In the genomic region with DNA sequence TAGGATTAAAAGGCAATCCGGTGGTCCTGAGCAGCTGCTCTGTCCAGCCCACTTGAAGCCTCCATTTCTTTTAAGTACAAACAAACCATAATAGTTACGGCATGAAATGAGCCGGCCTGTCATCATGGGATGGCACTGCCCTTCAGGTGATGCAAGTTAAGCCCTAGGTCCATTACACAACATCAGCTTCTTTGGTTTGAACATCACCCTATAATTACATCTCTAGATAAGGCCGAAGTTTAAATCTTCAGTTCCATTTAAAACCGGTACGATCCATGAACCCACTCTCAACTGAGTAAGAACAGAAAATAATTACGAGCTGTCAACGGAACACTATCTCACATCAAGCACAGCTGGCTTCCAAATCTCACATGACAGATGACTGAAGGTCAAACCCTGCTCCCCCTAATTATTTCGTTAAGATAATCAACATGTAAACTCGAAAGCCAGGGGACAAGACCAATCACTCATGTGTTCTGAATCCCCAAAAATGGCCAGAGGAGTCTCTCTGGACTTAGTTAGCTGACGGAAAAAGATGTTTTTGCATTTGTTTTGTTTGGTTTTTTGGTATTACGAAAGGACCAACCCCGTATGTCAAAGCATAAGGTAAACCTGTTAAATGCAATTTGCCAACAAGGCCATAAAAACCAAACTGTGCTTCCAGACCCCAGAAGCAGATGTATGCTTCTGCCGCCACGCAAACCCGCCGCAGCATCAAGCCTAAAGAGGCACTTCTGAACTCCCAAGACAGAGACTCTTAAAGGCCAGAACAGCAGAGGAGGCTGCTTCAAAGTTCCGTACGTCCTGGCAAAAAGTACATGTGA, we compare ENCODE assay signal across 16 cellular contexts.
"Had no signal": no experiment of that assay in that cellular context is flagged by ENCODE, and none has a peak within 500 bp of the region (broad histone marks: within the 10 kb centered on the region; RNA-seq: fewer than 3 reads in every experiment).

No MANE protein-coding gene starts in this region.

- H3K36me3 ChIP-seq: left lung, thoracic aorta had no signal

- H3K27ac Mint-ChIP-seq: activated naive CD4-positive, alpha-beta T cell treated with anti-CD3 and anti-CD28 coated beads, Interleukin-2, amount 50 U/mL, for 24 hours; activated T-cell treated with anti-CD3 and anti-CD28 coated beads, Interleukin-2, amount 50 U/mL, for 72 hours; nephron progenitor cell had no signal

- H3K27me3 Mint-ChIP-seq: activated naive CD4-positive, alpha-beta T cell treated with anti-CD3 and anti-CD28 coated beads, Interleukin-2, amount 50 U/mL, for 24 hours; stimulated activated naive B cell treated with anti-CD40 and anti-IgM and Interleukin-4, amounts not matched to agents 10 μg/mL and 1 μg/mL and 100 μg/mL, for 72 hours had no signal

- H3K4me3 Mint-ChIP-seq: activated naive CD4-positive, alpha-beta T cell treated with anti-CD3 and anti-CD28 coated beads, Interleukin-2, amount 50 U/mL, for 24 hours; activated T-cell treated with anti-CD3 and anti-CD28 coated beads, Interleukin-2, amount 50 U/mL, for 72 hours; nephron progenitor cell; stimulated activated naive B cell treated with anti-CD40 and anti-IgM and Interleukin-4, amounts not matched to agents 10 μg/mL and 1 μg/mL and 100 μg/mL, for 72 hours had no signal

- H3K27ac ChIP-seq: ascending aorta, esophagus squamous epithelium, left lung, thoracic aorta, WERI-Rb-1 had no signal

- H3K27me3 ChIP-seq: ascending aorta, esophagus squamous epithelium, left lung had no signal

- ATAC-seq: activated T-cell treated with anti-CD3 and anti-CD28 coated beads, Interleukin-2, amount 50 U/mL, for 72 hours; left lung; stimulated activated naive B cell treated with anti-CD40 and anti-IgM and Interleukin-4, amounts not matched to agents 10 μg/mL and 1 μg/mL and 100 μg/mL, for 72 hours had no signal

- H3K4me3 ChIP-seq: ascending aorta, esophagus squamous epithelium, left lung, thoracic aorta had no signal

- H3K9me3 Mint-ChIP-seq: activated naive CD4-positive, alpha-beta T cell treated with anti-CD3 and anti-CD28 coated beads, Interleukin-2, amount 50 U/mL, for 24 hours; activated T-cell treated with anti-CD3 and anti-CD28 coated beads, Interleukin-2, amount 50 U/mL, for 72 hours; nephron progenitor cell; stimulated activated naive B cell treated with anti-CD40 and anti-IgM and Interleukin-4, amounts not matched to agents 10 μg/mL and 1 μg/mL and 100 μg/mL, for 72 hours had no signal

- H3K9me3 ChIP-seq: ascending aorta, esophagus squamous epithelium, left lung, thoracic aorta had no signal

- DNase-seq: activated CD4-positive, alpha-beta T cell treated with anti-CD3 and anti-CD28 coated beads, Interleukin-2, amount 50 U/mL, for 4 hours; activated effector memory CD4-positive, alpha-beta T cell treated with anti-CD3 and anti-CD28 coated beads, Interleukin-2, amount 50 U/mL, for 16 hours; activated T-cell treated with anti-CD3 and anti-CD28 coated beads, Interleukin-2, amount 50 U/mL, for 72 hours; effector CD8-positive, alpha-beta T cell; esophagus squamous epithelium; hypothalamus; left lung; nephron progenitor cell; occipital lobe; posterior cingulate gyrus; stimulated activated naive B cell treated with anti-CD40 and anti-IgM and Interleukin-4, amounts not matched to agents 10 μg/mL and 1 μg/mL and 100 μg/mL, for 72 hours; T-helper 2 cell; WERI-Rb-1 had no signal
